In genomic region chr2:205190528-205190927, GRCh38 we compare ENCODE assay signal across 7 cellular contexts.
"Had no signal": no experiment of that assay in that cellular context is flagged by ENCODE, and none has a peak within 500 bp of the region (broad histone marks: within the 10 kb centered on the region; RNA-seq: fewer than 3 reads in every experiment).

No MANE protein-coding gene starts in this region.

- H3K4me1 Mint-ChIP-seq: IgD-negative memory B cell had no signal

- DNase-seq: IMR-90, KBM-7, KG1 had no signal

- FAIRE-seq: HTR-8/SVneo, K562 had no signal

- ATAC-seq: K562 had no signal

- H3K9me3 Mint-ChIP-seq: IgD-negative memory B cell had no signal

- H3K27ac ChIP-seq: HL-60 had no signal

- H3K4me3 Mint-ChIP-seq: IgD-negative memory B cell had no signal

- H3K27ac Mint-ChIP-seq: IgD-negative memory B cell had no signal

- H3K4me3 ChIP-seq: K562 had no signal

- H3K36me3 Mint-ChIP-seq: IgD-negative memory B cell had no signal
